In genomic region chr17:36545465-36546417, GRCh38 we compare ENCODE assay signal across 1 cellular context.
TF ChIP-seq lines count a peak whose summit lies in the region.

No MANE protein-coding gene starts in this region.

TF ChIP-seq in K562, 482 proteins besides CTCF, POLR2A, EP300 and RAD21 (continued from another document and continues in another):
- TF ChIP-seq ZBTB2 (IDR thresholded peaks at IDR 0.05): no peak
- no peak for TF ChIP-seq ZNF140 (CRISPR knock-in tag; IDR thresholded peaks at IDR 0.05)
- TF ChIP-seq KLF10 (CRISPR knock-in tag; IDR thresholded peaks at IDR 0.05): no peak
- TF ChIP-seq DACH1 (IDR thresholded peaks at IDR 0.05; ENCODE audit: partially characterized antibody): peak; percentile 90
- no peak for TF ChIP-seq ZNF778 (CRISPR knock-in tag; IDR thresholded peaks at IDR 0.05)
- no peak for TF ChIP-seq HDAC6 (IDR thresholded peaks at IDR 0.05; ENCODE audit: low read depth, low read length)
- TF ChIP-seq FOXJ2 (tag; IDR thresholded peaks at IDR 0.05): 0 out of 2 replicates have a peak, but pooled peaks have one; percentile 27
- no peak for TF ChIP-seq TARDBP (IDR thresholded peaks at IDR 0.05)
- TF ChIP-seq RFX5 (IDR thresholded peaks at IDR 0.05; ENCODE audit: low read depth, low read length): no peak
- no peak for TF ChIP-seq ZBTB33 (CRISPR knock-in tag; IDR thresholded peaks at IDR 0.05)
- TF ChIP-seq DLX4 (CRISPR knock-in tag; IDR thresholded peaks at IDR 0.05): no peak
- no peak for TF ChIP-seq NCOA2 (IDR thresholded peaks at IDR 0.05; ENCODE audit: partially characterized antibody in 2 of 2)
- TF ChIP-seq RBM14 (IDR thresholded peaks at IDR 0.05; ENCODE audit: borderline replicate concordance, insufficient read depth, low read depth, low read length): no peak
- TF ChIP-seq FIP1L1 (IDR thresholded peaks at IDR 0.05; ENCODE audit: low read depth, low read length, poor library complexity, severe bottlenecking): peak; percentile 79
- no peak for TF ChIP-seq ZBTB34 (CRISPR knock-in tag; IDR thresholded peaks at IDR 0.05)
- no peak for TF ChIP-seq EHMT2 (IDR thresholded peaks at IDR 0.05)
- no peak for TF ChIP-seq YBX1 (IDR thresholded peaks at IDR 0.05)
- TF ChIP-seq GATA2 (CRISPR knock-in tag; IDR thresholded peaks at IDR 0.05): no peak
- TF ChIP-seq TSHZ1 (CRISPR knock-in tag; IDR thresholded peaks at IDR 0.05): no peak
- 0 out of 4 replicates have a peak, but pooled peaks of 1 of the 2 experiments have one; percentile 47 for TF ChIP-seq NONO (IDR thresholded peaks at IDR 0.05; ENCODE audit: low read depth in 2 of 2, low read length in 1 of 2)
- peak in 1 of 2 experiments; percentile 87; a peak in 2 of 4 replicates for TF ChIP-seq HDAC1 (IDR thresholded peaks at IDR 0.05)
- no peak for TF ChIP-seq ZBTB17 (CRISPR knock-in tag; IDR thresholded peaks at IDR 0.05)
- no peak for TF ChIP-seq ETV6 (IDR thresholded peaks at IDR 0.05; ENCODE audit: borderline replicate concordance in 1 of 2, low read depth in 2 of 2, low read length in 1 of 2)
- TF ChIP-seq ETV6 (CRISPR knock-in tag; IDR thresholded peaks at IDR 0.05; ENCODE audit: borderline replicate concordance): no peak
- no peak for TF ChIP-seq ATF2 (CRISPR knock-in tag; IDR thresholded peaks at IDR 0.05)
- TF ChIP-seq E4F1 (CRISPR knock-in tag; IDR thresholded peaks at IDR 0.05; ENCODE audit: borderline replicate concordance): no peak
- no peak for TF ChIP-seq GTF2E2 (tag; IDR thresholded peaks at IDR 0.05)
- TF ChIP-seq MAX (CRISPR knock-in tag; IDR thresholded peaks at IDR 0.05): 0 out of 2 replicates have a peak, but pooled peaks have one; percentile 25
- no peak for TF ChIP-seq AFF4 (CRISPR knock-in tag; IDR thresholded peaks at IDR 0.05)
- 0 out of 2 replicates have a peak, but pooled peaks have one; percentile 68 for TF ChIP-seq CAMTA2 (CRISPR knock-in tag; conservative IDR thresholded peaks at IDR 0.05)
- TF ChIP-seq TOE1 (IDR thresholded peaks at IDR 0.05; ENCODE audit: borderline replicate concordance): peak; percentile 70; the same call in 1 of the 2 replicates
- TF ChIP-seq TOE1 (CRISPR knock-in tag; IDR thresholded peaks at IDR 0.05; ENCODE audit: borderline replicate concordance, low read depth): no peak
- TF ChIP-seq ZNF133 (CRISPR knock-in tag; IDR thresholded peaks at IDR 0.05): no peak
- no peak for TF ChIP-seq ZNF695 (CRISPR knock-in tag; IDR thresholded peaks at IDR 0.05)
